Comparison of ENCODE assay signal across 11 cellular contexts in genomic region chr7:94367940-94368339, GRCh38. TPM values are rescaled to one million over a fixed set of nuclear protein-coding genes. Genes with fewer than 3 reads are reported as not detected.
DNase-seq lines count a peak whose midpoint lies in the region; ATAC-seq, FAIRE-seq and TF ChIP-seq lines count a peak whose summit lies in the region.
"Had no signal": no experiment of that assay in that cellular context is flagged by ENCODE, and none has a peak within 500 bp of the region (broad histone marks: within the 10 kb centered on the region; RNA-seq: fewer than 3 reads in every experiment).

No MANE protein-coding gene starts in this region.

- FAIRE-seq in GM19239 (lab: Jason Lieb, UNC) = no peak

- H3K27ac ChIP-seq in gastroesophageal sphincter (peak overlapping the region; percentile 76 to 97 (median 83)), sigmoid colon (peak overlapping the region; percentile 79 to 84 (median 81))

- POLR2A ChIA-PET in WTC11 (lab: Charles Lee) = interaction anchor here (0.6 to 0.9 kb wide), 2 partner anchors 45 to 137 kb away, joined by 3 to 6 read pairs; no protein-coding TSS in a partner anchor

- peak overlapping the region; percentile 21 to 32 for H3K4me3 ChIP-seq in gastroesophageal sphincter
- H3K4me3 ChIP-seq in sigmoid colon = peak overlapping the region in 2 of 4 donors; percentile 20 to 29

- CTCF ChIA-PET in WTC11 (lab: Charles Lee) = interaction anchor here (0.8 to 1.4 kb wide), 2 partner anchors 67 to 79 kb away, joined by 3 to 4 read pairs; no protein-coding TSS in a partner anchor

- H3K4me3 Mint-ChIP-seq in WTC11 = no peak overlapping the region
- H3K4me3 Mint-ChIP-seq: activated CD4-positive, alpha-beta T cell treated with anti-CD3 and anti-CD28 coated beads, Interleukin-2, amount 10 ng/mL, durations not matched to agents 7 days and 5 days; activated naive CD8-positive, alpha-beta T cell treated with anti-CD3 and anti-CD28 coated beads, Interleukin-2, amount 10 ng/mL, durations not matched to agents 7 days and 5 days; B cell had no signal

- intact Hi-C loops in sigmoid colon (cut with DNase I) = no loop called here

- no peak for TF ChIP-seq CTCF in WTC11 (IDR thresholded peaks at IDR 0.05)
- no peak for TF ChIP-seq CTCF in gastroesophageal sphincter (IDR thresholded peaks at IDR 0.05)
- TF ChIP-seq CTCF in sigmoid colon (IDR thresholded peaks at IDR 0.05) = no peak

- peaks cover 7 to 27% (median 16%) of the 10 kb centered on the region in 3 donors for H3K4me1 ChIP-seq in gastroesophageal sphincter
- peaks cover 0 to 47% (median 27%) of the 10 kb centered on the region in 4 donors for H3K4me1 ChIP-seq in sigmoid colon

- TF ChIP-seq EP300 in gastroesophageal sphincter (IDR thresholded peaks at IDR 0.05) = no peak
- no peak for TF ChIP-seq EP300 in sigmoid colon (IDR thresholded peaks at IDR 0.05)

- H3K27ac Mint-ChIP-seq in WTC11 = peak overlapping the region; percentile 12; the same call in 1 of the 2 replicates
- H3K27ac Mint-ChIP-seq: activated CD4-positive, alpha-beta T cell treated with anti-CD3 and anti-CD28 coated beads, Interleukin-2, amount 10 ng/mL, durations not matched to agents 7 days and 5 days; activated naive CD8-positive, alpha-beta T cell treated with anti-CD3 and anti-CD28 coated beads, Interleukin-2, amount 10 ng/mL, durations not matched to agents 7 days and 5 days; B cell had no signal

- H3K4me1 Mint-ChIP-seq in WTC11 = peaks cover 15% of the 10 kb centered on the region
- H3K4me1 Mint-ChIP-seq: activated CD4-positive, alpha-beta T cell treated with anti-CD3 and anti-CD28 coated beads, Interleukin-2, amount 10 ng/mL, durations not matched to agents 7 days and 5 days; activated naive CD8-positive, alpha-beta T cell treated with anti-CD3 and anti-CD28 coated beads, Interleukin-2, amount 10 ng/mL, durations not matched to agents 7 days and 5 days; B cell had no signal

- DNase-seq in AG20443 (ENCODE audit: low spot score) (peak; percentile 23), WTC11 (ENCODE audit: low spot score) (no peak), sigmoid colon (no peak), SW 1271 (lab: John Stamatoyannopoulos, UW) (no peak), NCI-H2081 (lab: John Stamatoyannopoulos, UW) (no peak), GM19239 (ENCODE audit: insufficient read length, low spot score) (no peak)
- DNase-seq: activated CD4-positive, alpha-beta T cell treated with anti-CD3 and anti-CD28 coated beads, Interleukin-2, amount 10 ng/mL, durations not matched to agents 7 days and 5 days; activated naive CD8-positive, alpha-beta T cell treated with anti-CD3 and anti-CD28 coated beads, Interleukin-2, amount 10 ng/mL, durations not matched to agents 7 days and 5 days had no signal

- H3K9me3 ChIP-seq in gastroesophageal sphincter (no peaks in the 10 kb centered on the region), sigmoid colon (peaks cover 0 to 3% (median 0%) of the 10 kb centered on the region in 4 donors)

- peaks cover 12% of the 10 kb centered on the region for H3K9me3 Mint-ChIP-seq in WTC11
- H3K9me3 Mint-ChIP-seq: activated CD4-positive, alpha-beta T cell treated with anti-CD3 and anti-CD28 coated beads, Interleukin-2, amount 10 ng/mL, durations not matched to agents 7 days and 5 days; activated naive CD8-positive, alpha-beta T cell treated with anti-CD3 and anti-CD28 coated beads, Interleukin-2, amount 10 ng/mL, durations not matched to agents 7 days and 5 days had no signal

- H3K36me3 Mint-ChIP-seq in WTC11 = no peaks in the 10 kb centered on the region
- H3K36me3 Mint-ChIP-seq: activated naive CD8-positive, alpha-beta T cell treated with anti-CD3 and anti-CD28 coated beads, Interleukin-2, amount 10 ng/mL, durations not matched to agents 7 days and 5 days had no signal

- H3K27me3 ChIP-seq in gastroesophageal sphincter (no peaks in the 10 kb centered on the region), sigmoid colon (no peaks in the 10 kb centered on the region)

- H3K36me3 ChIP-seq in gastroesophageal sphincter (no peaks in the 10 kb centered on the region), sigmoid colon (no peaks in the 10 kb centered on the region)

- WGBS in gastroesophageal sphincter (ENCODE audit: low coverage in 1 of 2), 2 donors = 15 to 35% methylated on average over 2 of the region's 2 CpGs
- WGBS in sigmoid colon, 2 donors = 68 to 75% methylated on average over 2 of the region's 2 CpGs

- TF ChIP-seq POLR2A in gastroesophageal sphincter (IDR thresholded peaks at IDR 0.05) (no peak), sigmoid colon (IDR thresholded peaks at IDR 0.05) (no peak)

- ATAC-seq in WTC11 = no peak
- peak; percentile 2 for ATAC-seq in gastroesophageal sphincter
- no peak for ATAC-seq in HG03045 (IDR thresholded peaks at IDR 0.05; ENCODE audit: unreplicated experiment)

- H3K27me3 Mint-ChIP-seq in WTC11 (ENCODE audit: low read depth) = no peaks in the 10 kb centered on the region

TF ChIP-seq in WTC11, 78 proteins besides CTCF, POLR2A, EP300 and RAD21 (continues in another document):
- TF ChIP-seq NR2C2 (CRISPR knock-in tag; IDR thresholded peaks at IDR 0.05) (no peak), FOXP1 (CRISPR knock-in tag; IDR thresholded peaks at IDR 0.05; ENCODE audit: borderline replicate concordance) (no peak), ZMAT4 (CRISPR knock-in tag; IDR thresholded peaks at IDR 0.05) (no peak), E2F1 (CRISPR knock-in tag; IDR thresholded peaks at IDR 0.05) (no peak), MXD4 (CRISPR knock-in tag; IDR thresholded peaks at IDR 0.05; ENCODE audit: borderline replicate concordance) (no peak), ZBTB43 (CRISPR knock-in tag; IDR thresholded peaks at IDR 0.05) (no peak), MAX (CRISPR knock-in tag; IDR thresholded peaks at IDR 0.05) (no peak), TP53 (CRISPR knock-in tag; IDR thresholded peaks at IDR 0.05) (no peak), MYBL2 (CRISPR knock-in tag; IDR thresholded peaks at IDR 0.05) (no peak), HMGXB4 (CRISPR knock-in tag; IDR thresholded peaks at IDR 0.05) (no peak)

RNA-seq across cellular contexts. Expression of gene COL1A2, which starts 26.8 kb away (rescaled TPM):
- total RNA-seq in WTC11 (2021) (81.2 to 96.6 TPM (median 88.1 TPM) in 3 replicates), gastroesophageal sphincter (100 to 1,000 TPM; 203 to 686 (median 311) TPM), sigmoid colon (1,000 to 10,000 TPM in 1 of 4 donors, 100 to 1,000 TPM in 2, 10 to 100 TPM in 1; 83.4 to 1,047 (median 197) TPM)
- 100 to 1,000 TPM in 1 of 3 donors, 10 to 100 TPM in 2; 12.3 to 104 (median 19.2) TPM for polyA plus RNA-seq in sigmoid colon
